Comparison of ENCODE assay signal across 8 cellular contexts in the genomic region with DNA sequence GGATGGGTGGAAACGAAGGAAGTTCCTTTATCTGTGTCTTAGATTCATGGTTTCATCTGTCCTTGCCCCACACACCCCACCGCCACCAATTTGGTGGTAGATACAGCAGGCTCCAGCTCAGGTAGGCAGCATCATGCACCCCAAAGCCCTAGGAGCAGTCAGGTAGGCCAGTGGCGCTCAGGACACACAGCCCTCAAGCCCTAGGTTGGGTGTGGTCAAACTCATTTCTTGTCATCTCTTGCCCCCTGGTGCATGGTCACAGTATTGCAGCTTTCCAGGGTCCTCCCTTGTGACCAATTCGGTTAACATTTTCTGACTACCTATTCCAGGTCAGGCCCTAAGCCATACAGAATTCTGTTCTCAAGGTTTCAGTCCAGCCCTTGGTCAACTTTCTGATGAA. TPM values are rescaled to one million over a fixed set of nuclear protein-coding genes. Genes with fewer than 3 reads are reported as not detected.
DNase-seq lines count a peak whose midpoint lies in the region; FAIRE-seq and TF ChIP-seq lines count a peak whose summit lies in the region.

No MANE protein-coding gene starts in this region.

- no peaks in the 10 kb centered on the region for H3K79me2 ChIP-seq in H9 (ENCODE audit: insufficient read depth, low read length)
- H3K79me2 ChIP-seq in endothelial cell of umbilical vein (ENCODE audit: control insufficient read depth, insufficient read depth, low read length) = no peaks in the 10 kb centered on the region

- no peak overlapping the region for H3T11ph ChIP-seq in H9 (ENCODE audit: low read length)

- no peak overlapping the region for H2BK20ac ChIP-seq in H9 (ENCODE audit: low read depth, low read length, poor library complexity, severe bottlenecking)

- H3K9ac ChIP-seq in H9 (ENCODE audit: extremely low read depth, insufficient read length, low read length) (no peak overlapping the region), endothelial cell of umbilical vein (replicated peaks; ENCODE audit: extremely low read depth, insufficient read depth, low read length) (no peak overlapping the region)

- no peaks in the 10 kb centered on the region for H3K27me3 ChIP-seq in H9 (ENCODE audit: insufficient read depth, low read length)
- H3K27me3 ChIP-seq in endothelial cell of umbilical vein (ENCODE audit: control insufficient read depth in 2 of 2, insufficient read depth in 2 of 2, low read length in 2 of 2) = no peaks in the 10 kb centered on the region

- H2BK15ac ChIP-seq in H9 (ENCODE audit: low read depth, low read length) = no peak overlapping the region

- peaks cover 75 to 77% of the 10 kb centered on the region in 2 experiments for H3K9me3 Mint-ChIP-seq in H9
- no peaks in the 10 kb centered on the region for H3K9me3 Mint-ChIP-seq in activated CD4-positive, alpha-beta memory T cell treated with anti-CD3 and anti-CD28 coated beads for 36 hours

- intact Hi-C loops in activated CD4-positive, alpha-beta memory T cell treated with anti-CD3 and anti-CD28 coated beads for 36 hours (cut with micrococcal nuclease) = loop anchor here (1.0 to 5.0 kb wide), 3 partner anchors 174 to 530 kb away; no protein-coding TSS in a partner anchor
- intact Hi-C loops in endothelial cell of umbilical vein (cut with micrococcal nuclease) = no loop called here

- H4K20me1 ChIP-seq in H9 (ENCODE audit: control insufficient read depth, insufficient read depth, insufficient read length) (no peaks in the 10 kb centered on the region), endothelial cell of umbilical vein (replicated peaks; ENCODE audit: control insufficient read depth, extremely low read depth, insufficient read depth, low read length) (no peaks in the 10 kb centered on the region)

- no peak overlapping the region for H3K27ac ChIP-seq in H9 (ENCODE audit: insufficient read length, low read depth, low read length)
- no peak overlapping the region for H3K27ac ChIP-seq in endothelial cell of umbilical vein (ENCODE audit: insufficient read depth, low read depth, low read length)

- peak; percentile 74 for TF ChIP-seq CTCF in H9 (conservative IDR thresholded peaks at IDR 0.05)
- TF ChIP-seq CTCF in endothelial cell of umbilical vein (IDR thresholded peaks at IDR 0.05; ENCODE audit: extremely low read depth in 1 of 2, insufficient read depth in 1 of 2, low read depth in 1 of 2, low read length in 2 of 2) = peak; percentile 24 to 44

- H3K14ac ChIP-seq in H9 (ENCODE audit: insufficient read depth, low read length) = no peak overlapping the region

- H3K4me1 ChIP-seq in H9 (ENCODE audit: insufficient read depth, low read length) (no peaks in the 10 kb centered on the region), endothelial cell of umbilical vein (ENCODE audit: control insufficient read depth, extremely low read depth, insufficient read depth, low read length) (no peaks in the 10 kb centered on the region)

- peaks cover 41% of the 10 kb centered on the region for H3K9me3 ChIP-seq in H9 (ENCODE audit: control insufficient read depth, low read depth, low read length)
- H3K9me3 ChIP-seq in endothelial cell of umbilical vein (replicated peaks; ENCODE audit: control insufficient read depth, insufficient read depth, low read length) = no peaks in the 10 kb centered on the region

- no peak overlapping the region for H2BK5ac ChIP-seq in H9 (ENCODE audit: insufficient read length, low read length)

- no peak overlapping the region for H4K8ac ChIP-seq in H9 (replicated peaks; ENCODE audit: insufficient read length, low read depth, low read length)

- no peak overlapping the region for H2BK12ac ChIP-seq in H9 (ENCODE audit: insufficient read length, low read depth, low read length)

- H3K56ac ChIP-seq in H9 (ENCODE audit: insufficient read length, low read depth, low read length) = no peak overlapping the region

- peaks cover 14% of the 10 kb centered on the region for H3K27me3 Mint-ChIP-seq in H9 (ENCODE audit: low read depth)
- H3K27me3 Mint-ChIP-seq in activated CD4-positive, alpha-beta memory T cell treated with anti-CD3 and anti-CD28 coated beads for 36 hours = peaks cover 9% of the 10 kb centered on the region

- no peaks in the 10 kb centered on the region for H3K4me1 Mint-ChIP-seq in H9
- H3K4me1 Mint-ChIP-seq in activated CD4-positive, alpha-beta memory T cell treated with anti-CD3 and anti-CD28 coated beads for 36 hours (ENCODE audit: low read depth) = no peaks in the 10 kb centered on the region

- H4K5ac ChIP-seq in H9 (ENCODE audit: insufficient read length, low read depth, low read length) = no peak overlapping the region

- no peak overlapping the region for H3K27ac Mint-ChIP-seq in H9
- no peak overlapping the region for H3K27ac Mint-ChIP-seq in activated CD4-positive, alpha-beta memory T cell treated with anti-CD3 and anti-CD28 coated beads for 36 hours

- peak; percentile 72 for FAIRE-seq in endothelial cell of umbilical vein (lab: Jason Lieb, UNC)

- no peak overlapping the region for H3K23ac ChIP-seq in H9 (ENCODE audit: insufficient read length, low read depth, low read length)

- CTCF ChIA-PET in activated CD4-positive, alpha-beta memory T cell treated with anti-CD3 and anti-CD28 coated beads for 36 hours (lab: Charles Lee) = interaction anchor here (0.8 to 2.9 kb wide), 4 partner anchors 174 to 529 kb away, joined by 3 to 15 read pairs (median 4); no protein-coding TSS in a partner anchor
- CTCF ChIA-PET in endothelial cell of umbilical vein (lab: Charles Lee) = interaction anchor here (0.9 to 1.6 kb wide), 2 partner anchors 529 to 533 kb away, joined by 3 to 6 read pairs; no protein-coding TSS in a partner anchor

- no peaks in the 10 kb centered on the region for H3K23me2 ChIP-seq in H9 (ENCODE audit: insufficient read length, low read depth, low read length, poor library complexity, severe bottlenecking)

- no peak overlapping the region for H3K4me3 ChIP-seq in endothelial cell of umbilical vein (replicated peaks in 1 of 3; ENCODE audit: insufficient read depth in 1 of 3, low read depth in 1 of 3, low read length in 3 of 3)

- no peaks in the 10 kb centered on the region for H3K36me3 ChIP-seq in endothelial cell of umbilical vein (ENCODE audit: control insufficient read depth in 2 of 2, extremely low read depth in 1 of 2, insufficient read depth in 2 of 2, low read length in 2 of 2)

- dilution Hi-C loops in endothelial cell of umbilical vein (cut with MboI; ENCODE audit: extremely low pct_ligation_motif_present, low sequenced_read_pairs) = no loop called here

- no peak overlapping the region for H2AK5ac ChIP-seq in H9 (ENCODE audit: insufficient read length, low read length)

- H3K4me2 ChIP-seq in H9 (ENCODE audit: insufficient read depth, insufficient read length, low read length) = no peak overlapping the region
- H3K4me2 ChIP-seq in endothelial cell of umbilical vein (ENCODE audit: insufficient read depth, low read length) = no peak overlapping the region

- no peak overlapping the region for H4K91ac ChIP-seq in H9 (ENCODE audit: insufficient read length, low read depth, low read length)

- no TSS peak for BruUV-seq in endothelial cell of umbilical vein (replicated peaks; lab: Mats Ljungman, UMichigan)

- TF ChIP-seq POLR2A in endothelial cell of umbilical vein (IDR thresholded peaks at IDR 0.05; ENCODE audit: low read depth, low read length) = no peak

- H2AFZ ChIP-seq in H9 (ENCODE audit: low read length) (no peak overlapping the region), endothelial cell of umbilical vein (ENCODE audit: low read depth, low read length) (no peak overlapping the region)

- no peak overlapping the region for H3K4me3 Mint-ChIP-seq in H9
- no peak overlapping the region for H3K4me3 Mint-ChIP-seq in activated CD4-positive, alpha-beta memory T cell treated with anti-CD3 and anti-CD28 coated beads for 36 hours

- no peaks in the 10 kb centered on the region for H3K9me1 ChIP-seq in endothelial cell of umbilical vein (replicated peaks; ENCODE audit: control insufficient read depth, extremely low read depth, insufficient read depth, low read length)

- POLR2A ChIA-PET in activated CD4-positive, alpha-beta memory T cell treated with anti-CD3 and anti-CD28 coated beads for 36 hours (lab: Charles Lee) = no interaction called here
- POLR2A ChIA-PET in endothelial cell of umbilical vein (lab: Charles Lee) = no interaction called here

- no peaks in the 10 kb centered on the region for H3K79me1 ChIP-seq in H9 (ENCODE audit: insufficient read depth, low read depth, low read length, poor library complexity, severe bottlenecking)

- no peak overlapping the region for H3K4ac ChIP-seq in H9 (ENCODE audit: low read depth, low read length)

- no peak overlapping the region for H2BK120ac ChIP-seq in H9 (ENCODE audit: low read depth, low read length, poor library complexity, severe bottlenecking)

- peak; percentile 19 for DNase-seq in NCI-H2029 (lab: John Stamatoyannopoulos, UW)
- no peak for DNase-seq in NCI-H2029 treated with DMSO at 0.1 percent for 48 hours (lab: John Stamatoyannopoulos, UW)
- DNase-seq in H9 = peak; percentile 74
- DNase-seq in NCI-H1694 treated with DMSO at 0.1 percent for 48 hours (lab: John Stamatoyannopoulos, UW) = peak; percentile 3
- DNase-seq in activated CD4-positive, alpha-beta memory T cell treated with anti-CD3 and anti-CD28 coated beads for 36 hours = peak; percentile 68
- DNase-seq in endothelial cell of umbilical vein (ENCODE audit: low read depth, low spot score) = peak; percentile 6
- peak; percentile 2 for DNase-seq in non-pigmented ciliary epithelial cell (ENCODE audit: low read depth)
- no peak for DNase-seq in T1000 (lab: John Stamatoyannopoulos, UW)

- WGBS in H9 (ENCODE audit: extremely low coverage, insufficient read length, low lambda C conversion rate) = no CpG with 5 or more reads among the region's 4 CpGs

- peaks cover 0 to 6% (median 0%) of the 10 kb centered on the region in 3 experiments; a peak in 1 of 7 replicates for H3K36me3 Mint-ChIP-seq in H9 (ENCODE audit: insufficient read depth in 1 of 3, low read depth in 3 of 3)
- no peaks in the 10 kb centered on the region for H3K36me3 Mint-ChIP-seq in activated CD4-positive, alpha-beta memory T cell treated with anti-CD3 and anti-CD28 coated beads for 36 hours

- no peak overlapping the region for H3K18ac ChIP-seq in H9 (ENCODE audit: insufficient read length, low read depth, low read length)

RNA-seq across cellular contexts. Expression of a gene that starts 14.5 kb away (rescaled TPM):
- total RNA-seq in H9 (2021) = 2.7 and 4.9 TPM in 2 replicates
- not detected for total RNA-seq in activated CD4-positive, alpha-beta memory T cell treated with anti-CD3 and anti-CD28 coated beads for 36 hours
- total RNA-seq in endothelial cell of umbilical vein = not detected in 2 replicates
- polyA plus RNA-seq in endothelial cell of umbilical vein = not detected in 2 replicates
- polyA plus RNA-seq in endothelial cell of umbilical vein (2011; cell fraction: cytosol; rRNA removed) = not detected in 2 replicates
- polyA plus RNA-seq in endothelial cell of umbilical vein (2011; cell fraction: nucleus; rRNA removed) = not detected in 2 replicates
- polyA plus RNA-seq in endothelial cell of umbilical vein (2012) = not detected in 2 replicates
- polyA minus RNA-seq in endothelial cell of umbilical vein = not detected in 2 replicates
- not detected for polyA minus RNA-seq in endothelial cell of umbilical vein (2011; cell fraction: cytosol; rRNA and poly(A)+ RNA removed)
- not detected in 2 replicates for polyA minus RNA-seq in endothelial cell of umbilical vein (2011; cell fraction: nucleus; rRNA and poly(A)+ RNA removed)

RNA-seq across cellular contexts. Expression of a gene that starts 35.0 kb away (rescaled TPM):
- total RNA-seq in H9 (2021) = not detected in 2 replicates
- not detected for total RNA-seq in activated CD4-positive, alpha-beta memory T cell treated with anti-CD3 and anti-CD28 coated beads for 36 hours
- total RNA-seq in endothelial cell of umbilical vein = not detected in 2 replicates
- polyA plus RNA-seq in endothelial cell of umbilical vein = not detected in 2 replicates
- polyA plus RNA-seq in endothelial cell of umbilical vein (2011; cell fraction: cytosol; rRNA removed) = not detected in 2 replicates
- not detected in 2 replicates for polyA plus RNA-seq in endothelial cell of umbilical vein (2011; cell fraction: nucleus; rRNA removed)
- polyA plus RNA-seq in endothelial cell of umbilical vein (2012) = not detected in 2 replicates
- not detected in 2 replicates for polyA minus RNA-seq in endothelial cell of umbilical vein
- not detected for polyA minus RNA-seq in endothelial cell of umbilical vein (2011; cell fraction: cytosol; rRNA and poly(A)+ RNA removed)
- not detected in 2 replicates for polyA minus RNA-seq in endothelial cell of umbilical vein (2011; cell fraction: nucleus; rRNA and poly(A)+ RNA removed)

RNA-seq across cellular contexts. Expression of a gene that starts 53.7 kb away (rescaled TPM):
- not detected in 2 replicates for total RNA-seq in H9 (2021)
- total RNA-seq in activated CD4-positive, alpha-beta memory T cell treated with anti-CD3 and anti-CD28 coated beads for 36 hours = not detected
- total RNA-seq in endothelial cell of umbilical vein = not detected in 2 replicates
- polyA plus RNA-seq in endothelial cell of umbilical vein = not detected in 2 replicates
- not detected in 2 replicates for polyA plus RNA-seq in endothelial cell of umbilical vein (2011; cell fraction: cytosol; rRNA removed)
- polyA plus RNA-seq in endothelial cell of umbilical vein (2011; cell fraction: nucleus; rRNA removed) = not detected in 2 replicates
- not detected in 2 replicates for polyA plus RNA-seq in endothelial cell of umbilical vein (2012)
- polyA minus RNA-seq in endothelial cell of umbilical vein = not detected in 2 replicates
- not detected for polyA minus RNA-seq in endothelial cell of umbilical vein (2011; cell fraction: cytosol; rRNA and poly(A)+ RNA removed)
- not detected in 2 replicates for polyA minus RNA-seq in endothelial cell of umbilical vein (2011; cell fraction: nucleus; rRNA and poly(A)+ RNA removed)

Comparison
In these comparisons a context has a peak if more than half of its experiments do, and no peak if none do; other contexts are left out.
1. DNase-seq: peak in NCI-H2029 (single experiment), H9 (single experiment), NCI-H1694 treated with DMSO at 0.1 percent for 48 hours (single experiment), activated CD4-positive, alpha-beta memory T cell treated with anti-CD3 and anti-CD28 coated beads for 36 hours (single experiment), endothelial cell of umbilical vein (single experiment) and non-pigmented ciliary epithelial cell (single experiment); none in NCI-H2029 treated with DMSO at 0.1 percent for 48 hours (single experiment) and T1000 (single experiment).